12 cellular contexts compared by ENCODE assay signal in the genomic region with DNA sequence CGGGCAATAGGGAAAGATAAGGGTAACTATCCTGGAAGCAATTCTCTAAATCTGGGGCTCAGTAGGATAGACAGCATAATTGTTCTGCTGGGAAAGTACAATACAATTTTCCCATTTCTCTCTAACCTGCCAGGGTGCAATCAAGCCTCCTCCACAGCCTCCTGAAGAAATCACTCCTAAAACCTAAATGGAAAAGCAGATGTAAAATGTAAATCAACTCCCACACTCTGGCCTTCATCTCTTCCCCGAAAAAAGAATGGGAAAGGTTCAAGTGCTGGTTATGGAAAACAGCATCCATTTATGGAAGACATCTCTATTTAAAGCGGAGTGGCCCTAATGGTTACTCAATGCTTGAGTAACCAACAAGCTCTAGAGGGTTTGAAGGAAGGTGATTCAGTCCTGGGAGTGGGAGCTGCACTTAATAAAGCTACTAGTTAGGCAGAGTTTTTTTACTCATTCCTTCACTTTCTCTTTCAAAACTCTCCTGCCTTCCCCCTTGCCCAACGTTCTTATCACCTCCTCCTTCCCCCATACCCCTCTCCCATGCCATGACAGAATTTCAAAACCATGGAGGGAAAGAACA. TPM values are rescaled to one million over a fixed set of nuclear protein-coding genes. Genes with fewer than 3 reads are reported as not detected.
DNase-seq lines count a peak whose midpoint lies in the region; ATAC-seq, FAIRE-seq and TF ChIP-seq lines count a peak whose summit lies in the region.
"Had no signal": no experiment of that assay in that cellular context is flagged by ENCODE, and none has a peak within 500 bp of the region (broad histone marks: within the 10 kb centered on the region; RNA-seq: fewer than 3 reads in every experiment).

No MANE protein-coding gene starts in this region.

- H3K4me1 ChIP-seq in lower lobe of right lung = peaks cover 24% of the 10 kb centered on the region
- H3K4me1 ChIP-seq: breast epithelium had no signal

- no peaks in the 10 kb centered on the region for H3K9me3 ChIP-seq in lower lobe of right lung
- H3K9me3 ChIP-seq: breast epithelium had no signal

- H3K27me3 ChIP-seq in lower lobe of right lung (ENCODE audit: low read depth) = no peaks in the 10 kb centered on the region
- H3K27me3 ChIP-seq: breast epithelium had no signal

- peaks cover 18% of the 10 kb centered on the region for H3K36me3 ChIP-seq in lower lobe of right lung
- H3K36me3 ChIP-seq: breast epithelium had no signal

- peaks cover 61% of the 10 kb centered on the region for H3K4me1 Mint-ChIP-seq in activated T-cell treated with anti-CD3 and anti-CD28 coated beads, Interleukin-2, amount 50 U/mL, for 24 hours (ENCODE audit: low read depth)

- peak; percentile 60 for FAIRE-seq in GM19239 (lab: Jason Lieb, UNC)
- FAIRE-seq: D721Med had no signal

- H3K4me3 ChIP-seq in NB4 (ENCODE audit: low read depth, low read length) (no peak overlapping the region), fibroblast of mammary gland (ENCODE audit: control insufficient read depth, low read depth, low read length) (no peak overlapping the region), lower lobe of right lung (no peak overlapping the region)
- H3K4me3 ChIP-seq: breast epithelium had no signal

- no peak for DNase-seq in GM19239 (ENCODE audit: insufficient read length, low spot score)
- peak; percentile 20 for DNase-seq in NB4 (ENCODE audit: low read depth)
- peak; percentile 82 for DNase-seq in fibroblast of mammary gland (ENCODE audit: low read depth)
- DNase-seq in omental fat pad (ENCODE audit: low spot score) = no peak
- DNase-seq in lower lobe of right lung = no peak
- DNase-seq in hepatic stellate cell (ENCODE audit: low spot score) = no peak
- DNase-seq in activated T-cell treated with anti-CD3 and anti-CD28 coated beads, Interleukin-2, amount 50 U/mL, for 24 hours = no peak
- DNase-seq: left colon had no signal

- intact Hi-C loops in lower lobe of right lung (cut with DNase I) = no loop called here

- H3K27ac ChIP-seq in lower lobe of right lung = no peak overlapping the region
- H3K27ac ChIP-seq: breast epithelium had no signal

- ATAC-seq in omental fat pad (ENCODE audit: low FRiP score) (peak; percentile 76), lower lobe of right lung (no peak), GM18502 (IDR thresholded peaks at IDR 0.05; ENCODE audit: poor library complexity, unreplicated experiment) (no peak)
- ATAC-seq: left colon, SK-N-SH treated with all-trans-retinoic acid at 6 μM for 48 hours had no signal

- TF ChIP-seq POLR2A in NB4 (IDR thresholded peaks at IDR 0.05; ENCODE audit: extremely low read depth, insufficient read length) = no peak

- no peaks in the 10 kb centered on the region for H3K9me3 Mint-ChIP-seq in activated T-cell treated with anti-CD3 and anti-CD28 coated beads, Interleukin-2, amount 50 U/mL, for 24 hours

- TF ChIP-seq CTCF in NB4 (IDR thresholded peaks at IDR 0.05; ENCODE audit: low read depth, low read length) (no peak), fibroblast of mammary gland (conservative IDR thresholded peaks at IDR 0.05; ENCODE audit: control insufficient read depth, insufficient read depth, low read depth, low read length) (no peak), omental fat pad (IDR thresholded peaks at IDR 0.05) (no peak), lower lobe of right lung (IDR thresholded peaks at IDR 0.05) (no peak)

- H3K27me3 Mint-ChIP-seq in activated T-cell treated with anti-CD3 and anti-CD28 coated beads, Interleukin-2, amount 50 U/mL, for 24 hours = no peaks in the 10 kb centered on the region

- H3K4me3 Mint-ChIP-seq in activated T-cell treated with anti-CD3 and anti-CD28 coated beads, Interleukin-2, amount 50 U/mL, for 24 hours = no peak overlapping the region

- peaks cover 53% of the 10 kb centered on the region for H3K36me3 Mint-ChIP-seq in activated T-cell treated with anti-CD3 and anti-CD28 coated beads, Interleukin-2, amount 50 U/mL, for 24 hours (ENCODE audit: low read depth)

- no peak overlapping the region for H3K27ac Mint-ChIP-seq in activated T-cell treated with anti-CD3 and anti-CD28 coated beads, Interleukin-2, amount 50 U/mL, for 24 hours

RNA-seq across cellular contexts. Expression of gene MMD, which starts 5.1 kb away (rescaled TPM):
- total RNA-seq in omental fat pad (100 to 1,000 TPM in 3 of 4 donors, 10 to 100 TPM in 1; 37.8 to 176 (median 137) TPM), lower lobe of right lung (23.1 TPM)

Comparison
In these comparisons a context has a peak if more than half of its experiments do, and no peak if none do; other contexts are left out.
1. DNase-seq: peak in NB4 (single experiment) and fibroblast of mammary gland (single experiment); none in GM19239 (single experiment), omental fat pad (single experiment), lower lobe of right lung (single experiment), hepatic stellate cell (single experiment) and activated T-cell treated with anti-CD3 and anti-CD28 coated beads, Interleukin-2, amount 50 U/mL, for 24 hours (single experiment).